1 cellular context compared by ENCODE assay signal in the genomic region with DNA sequence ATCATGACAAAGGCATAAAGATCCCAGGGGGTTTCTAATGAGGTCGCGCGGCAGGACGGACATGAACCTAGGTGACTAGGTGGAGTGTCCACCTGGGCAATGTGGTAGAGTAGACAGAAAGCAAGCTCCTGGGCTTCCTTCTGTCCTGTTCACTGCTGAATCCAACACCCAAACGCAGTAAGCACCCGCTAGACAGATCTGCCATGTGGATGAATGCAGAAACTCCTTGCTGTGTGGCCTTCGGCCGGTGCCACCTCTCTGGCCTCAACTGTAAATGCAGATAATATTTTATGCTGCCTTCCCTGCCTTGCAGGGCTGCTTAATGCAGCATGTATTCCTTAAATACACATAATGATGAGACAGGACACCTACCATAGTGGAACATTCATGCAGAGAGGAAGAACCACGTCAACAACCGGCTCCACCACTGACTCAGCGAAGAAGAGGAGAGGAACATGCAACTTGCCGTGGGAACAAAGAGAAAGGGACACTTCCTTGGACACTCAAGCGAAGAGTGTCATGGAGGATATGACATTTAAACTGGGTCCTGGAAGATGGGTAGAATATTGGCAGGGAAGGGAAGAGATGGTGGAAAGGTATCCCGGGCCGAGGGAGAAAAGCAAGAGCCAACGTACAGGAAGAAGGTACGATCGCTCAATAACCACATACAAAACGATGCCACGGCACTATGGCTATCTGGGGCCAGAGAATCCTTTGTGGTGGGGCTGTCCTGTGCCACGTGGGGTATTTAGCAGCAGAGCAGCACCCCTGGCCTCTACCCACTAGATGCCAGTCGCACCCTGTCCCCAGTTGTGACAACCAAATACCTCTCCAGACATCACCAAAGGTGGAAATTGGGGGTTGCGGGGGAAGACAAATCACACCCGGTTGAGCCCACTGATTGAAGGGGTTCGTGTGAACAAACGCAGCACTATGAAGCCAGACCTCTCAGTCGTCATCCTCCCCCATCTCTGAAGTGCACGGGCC.
TF ChIP-seq lines count a peak whose summit lies in the region.

No MANE protein-coding gene starts in this region.

TF ChIP-seq in IMR-90, 13 proteins besides CTCF, POLR2A, EP300 and RAD21:
- TF ChIP-seq RFX5 (IDR thresholded peaks at IDR 0.05; ENCODE audit: low read depth, low read length): no peak
- no peak for TF ChIP-seq CHD1 (IDR thresholded peaks at IDR 0.05; ENCODE audit: low read depth, low read length)
- no peak for TF ChIP-seq SMC3 (IDR thresholded peaks at IDR 0.05; ENCODE audit: low read depth, low read length)
- peak; percentile 41; the same call in 1 of the 2 replicates for TF ChIP-seq MAFK (IDR thresholded peaks at IDR 0.05; ENCODE audit: low read depth, low read length)
- TF ChIP-seq RCOR1 (IDR thresholded peaks at IDR 0.05; ENCODE audit: insufficient replicate concordance, low read length): no peak
- TF ChIP-seq NFE2L2 (IDR thresholded peaks at IDR 0.05; ENCODE audit: low read depth, low read length): peak; percentile 27; the same call in 1 of the 2 replicates
